ENCODE assay signal across 8 cellular contexts in the genomic region with DNA sequence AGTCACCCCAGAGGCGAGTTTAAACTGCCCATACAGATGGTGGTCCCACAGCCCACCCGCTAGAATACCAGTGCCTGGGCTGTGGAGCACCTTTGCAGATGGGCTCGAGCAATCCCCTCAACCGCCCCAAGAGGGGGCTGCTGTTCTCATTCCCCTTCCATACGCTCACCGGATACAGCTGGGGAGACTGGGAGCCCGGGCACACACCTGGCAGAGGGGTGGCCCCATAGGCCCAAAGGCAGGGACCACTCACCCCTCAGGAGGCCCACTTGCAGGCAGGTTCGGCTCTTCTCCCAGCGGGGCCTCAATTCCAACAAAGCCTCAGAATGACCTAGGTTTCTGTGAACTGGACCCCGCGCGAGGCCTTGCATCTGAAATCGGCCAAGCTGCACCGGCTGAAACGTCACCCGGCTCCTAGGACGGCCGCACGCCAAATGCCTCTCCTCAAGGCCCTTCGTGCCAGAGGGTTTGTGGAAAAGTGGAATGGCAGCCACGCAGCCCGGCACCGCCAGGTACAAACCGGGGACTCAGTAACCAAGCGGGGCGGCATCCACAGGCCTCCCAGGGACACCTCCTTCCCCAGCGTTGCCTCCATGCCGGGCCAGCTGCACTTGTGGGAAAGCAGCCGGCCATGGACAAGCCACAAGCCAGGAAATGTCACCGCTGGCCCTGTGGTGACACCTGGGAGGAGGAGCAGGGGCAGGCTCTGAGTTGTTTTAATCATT. TPM values are rescaled to one million over a fixed set of nuclear protein-coding genes. Genes with fewer than 3 reads are reported as not detected.
DNase-seq lines count a peak whose midpoint lies in the region; ATAC-seq, FAIRE-seq and TF ChIP-seq lines count a peak whose summit lies in the region.

No MANE protein-coding gene starts in this region.

- no peaks in the 10 kb centered on the region for H3K9me3 ChIP-seq in keratinocyte (ENCODE audit: control insufficient read depth, low read depth, low read length)

- dilution Hi-C loops in keratinocyte (cut with MboI; ENCODE audit: extremely low pct_ligation_motif_present, low sequenced_read_pairs) = no loop called here

- H2AFZ ChIP-seq in keratinocyte (ENCODE audit: control insufficient read depth, low read length) = no peak overlapping the region

- H3K4me1 ChIP-seq in keratinocyte (ENCODE audit: control insufficient read depth, extremely low read depth, insufficient read depth, low read length) = no peaks in the 10 kb centered on the region

- no peaks in the 10 kb centered on the region for H3K27me3 ChIP-seq in keratinocyte (ENCODE audit: control insufficient read depth, extremely low read depth, insufficient read depth, low read length)

- TF ChIP-seq CTCF in keratinocyte (optimal IDR thresholded peaks at IDR 0.05 in 1 of 3, IDR thresholded peaks at IDR 0.05 in 1 of 3, conservative IDR thresholded peaks at IDR 0.05 in 1 of 3; ENCODE audit: extremely low read depth in 1 of 3, insufficient read depth in 2 of 3, low read length in 3 of 3) = peak; percentile 49 to 58 (median 53)

- FAIRE-seq in keratinocyte (lab: Jason Lieb, UNC) = no peak

- H3K79me2 ChIP-seq in keratinocyte (ENCODE audit: control insufficient read depth, insufficient read depth, low read length) = peaks cover 50% of the 10 kb centered on the region

- DNase-seq in CD1c-positive myeloid dendritic cell (ENCODE audit: extremely low spot score) (peak; percentile 10), HuH-7.5 (ENCODE audit: low spot score) (peak; percentile 61), keratinocyte (ENCODE audit: low read depth, low spot score) (no peak), NCI-H1105 treated with DMSO at 0.1 percent for 48 hours (lab: John Stamatoyannopoulos, UW) (no peak)
- peak; percentile 9 for DNase-seq in activated effector memory CD4-positive, alpha-beta T cell treated with Interleukin-2 at 50 U/mL for 16 hours
- no peak for DNase-seq in activated CD4-positive, CD25-positive, alpha-beta regulatory T cell (lab: John Stamatoyannopoulos, UW)

- H3K27ac ChIP-seq in keratinocyte (ENCODE audit: control insufficient read depth, insufficient read depth, low read length) = no peak overlapping the region

- no peaks in the 10 kb centered on the region for H3K9me1 ChIP-seq in keratinocyte (ENCODE audit: control insufficient read depth, extremely low read depth, insufficient read depth, low read length)

- peaks cover 24 to 27% of the 10 kb centered on the region in 2 experiments for H3K36me3 ChIP-seq in keratinocyte (ENCODE audit: control insufficient read depth in 2 of 2, extremely low read depth in 1 of 2, insufficient read depth in 2 of 2, low read length in 2 of 2)

- ATAC-seq in HG02623 (IDR thresholded peaks at IDR 0.05; ENCODE audit: unreplicated experiment) = no peak
- no peak for ATAC-seq in HG02870 (IDR thresholded peaks at IDR 0.05; ENCODE audit: unreplicated experiment)

- H3K9ac ChIP-seq in keratinocyte (ENCODE audit: control insufficient read depth, extremely low read depth, insufficient read depth, low read length) = no peak overlapping the region

- H4K20me1 ChIP-seq in keratinocyte (ENCODE audit: control insufficient read depth, extremely low read depth, insufficient read depth, low read length) = no peaks in the 10 kb centered on the region

- no peak overlapping the region for H3K4me3 ChIP-seq in keratinocyte (ENCODE audit: control insufficient read depth in 2 of 3, extremely low read depth in 1 of 3, insufficient read depth in 2 of 3, low read depth in 1 of 3, low read length in 3 of 3)

- no peak overlapping the region for H3K4me2 ChIP-seq in keratinocyte (ENCODE audit: control insufficient read depth, extremely low read depth, insufficient read depth, low read depth, low read length)

RNA-seq across cellular contexts. Expression of gene MLLT1, which starts 18.7 kb away (rescaled TPM):
- polyA plus RNA-seq in keratinocyte = 8.2 to 13.8 TPM (median 8.3 TPM) in 3 replicates
- 4.5 TPM for polyA plus RNA-seq in keratinocyte (2011; ENCODE audit: low read depth)
- polyA plus RNA-seq in keratinocyte (2011; cell fraction: cytosol; rRNA removed) = 8.5 and 16.1 TPM in 2 replicates
- 13.8 and 20.5 TPM in 2 replicates for polyA plus RNA-seq in keratinocyte (2011; cell fraction: nucleus; rRNA removed)
- polyA plus RNA-seq in keratinocyte (2012; ENCODE audit: low replicate concordance) = 12.8 and 24.9 TPM in 2 replicates
- polyA minus RNA-seq in keratinocyte = 9.5 to 34.4 TPM (median 12.5 TPM) in 3 replicates
- 55.6 TPM for polyA minus RNA-seq in keratinocyte (2011; cell fraction: cytosol; rRNA and poly(A)+ RNA removed)
- polyA minus RNA-seq in keratinocyte (2011; cell fraction: nucleus; rRNA and poly(A)+ RNA removed) = 10.5 and 11.4 TPM in 2 replicates

Comparison
In these comparisons a context has a peak if more than half of its experiments do, and no peak if none do; other contexts are left out.
1. DNase-seq: peak in CD1c-positive myeloid dendritic cell (single experiment), HuH-7.5 (single experiment) and activated effector memory CD4-positive, alpha-beta T cell treated with Interleukin-2 at 50 U/mL for 16 hours (single experiment); none in keratinocyte (single experiment), NCI-H1105 treated with DMSO at 0.1 percent for 48 hours (single experiment) and activated CD4-positive, CD25-positive, alpha-beta regulatory T cell (0 of 4).